ENCODE assay signal across 9 cellular contexts in the genomic region with DNA sequence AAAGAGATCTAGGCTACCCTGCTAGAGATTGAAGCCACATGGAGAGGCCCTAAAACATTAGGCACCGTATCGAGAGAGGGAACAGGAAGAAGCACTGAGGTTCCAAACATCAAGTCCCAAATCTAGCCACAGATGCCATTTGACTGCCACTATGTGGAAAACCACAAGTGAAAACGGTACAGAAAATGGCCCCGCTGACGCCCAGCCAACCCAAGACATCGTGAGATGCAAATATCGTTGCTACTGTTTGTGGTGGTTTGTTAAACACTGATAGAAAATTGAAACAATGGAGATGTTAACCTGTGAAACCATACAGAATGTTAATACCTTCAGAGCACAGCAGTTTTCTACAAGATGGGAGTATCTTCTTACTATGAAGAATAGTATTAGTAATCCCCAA.
"Had no signal": no experiment of that assay in that cellular context is flagged by ENCODE, and none has a peak within 500 bp of the region (broad histone marks: within the 10 kb centered on the region; RNA-seq: fewer than 3 reads in every experiment).

No MANE protein-coding gene starts in this region.

- DNase-seq: GM23248, GOT3, H7, HFFc6, IMR-90, KBM-7 had no signal

- H2AFZ ChIP-seq: GM23248 had no signal

- H3K4me3 Mint-ChIP-seq: HFFc6 had no signal

- H3K9me3 ChIP-seq: HAP-1 had no signal

- H3K27ac Mint-ChIP-seq: HFFc6 had no signal

- H3K9me3 Mint-ChIP-seq: HFFc6 had no signal

- H3K9ac ChIP-seq: GM23248, KMS-11 had no signal

- ATAC-seq: HCT116 had no signal

- H3K36me3 ChIP-seq: HAP-1 had no signal

- H3K4me1 ChIP-seq: HAP-1 had no signal

- H3K4me3 ChIP-seq: GM23248, HAP-1 had no signal

- H3K27ac ChIP-seq: GM23248, KMS-11 had no signal

- H3K4me2 ChIP-seq: KMS-11 had no signal
